In genomic region chr1:109041614-109042473, GRCh38 we compare ENCODE assay signal across 8 cellular contexts. TPM values are rescaled to one million over a fixed set of nuclear protein-coding genes. Genes with fewer than 3 reads are reported as not detected.
A peak's percentile ranks its signal among the peaks of the same experiment; 100 is the strongest.
DNase-seq lines count a peak whose midpoint lies in the region; TF ChIP-seq lines count a peak whose summit lies in the region.

Gene WDR47 (minus strand): TSS chr1:109042102. CDS start chr1:109023512, 18,590 bp downstream.

- H3K27ac ChIP-seq in MM.1S (ENCODE audit: low read length): peak within 1 kb of the TSS; percentile 53; the same call in 1 of the 2 replicates
- peak within 1 kb of the TSS; percentile 83 to 94 (median 87) for H3K27ac ChIP-seq in stomach

- H3K4me1 Mint-ChIP-seq in neural crest cell: peaks cover 16% of the 10 kb centered on the region

- 0 out of 2 replicates have a peak, but pooled peaks cover 3% of the 10 kb centered on the region for H3K4me1 ChIP-seq in MM.1S (ENCODE audit: low read length)
- peaks cover 12 to 29% (median 20%) of the 10 kb centered on the region in 4 donors for H3K4me1 ChIP-seq in stomach

- no peaks in the 10 kb centered on the region for H3K27me3 ChIP-seq in MM.1S (replicated peaks; ENCODE audit: insufficient read depth, low read length)
- no peaks in the 10 kb centered on the region for H3K27me3 ChIP-seq in stomach

- whole genome bisulfite sequencing in stomach, 5 donors: 0 to 1% (median 0%) methylated on average over 8 to 90 of the region's 90 CpGs

- peaks cover 4% of the 10 kb centered on the region; the same call in 1 of the 2 replicates for H3F3A ChIP-seq in MM.1S (ENCODE audit: insufficient read depth, low read length)

- H3K79me2 ChIP-seq in MM.1S (ENCODE audit: low read length): peaks cover 4% of the 10 kb centered on the region; the same call in 1 of the 2 replicates

- H3K9ac ChIP-seq in MM.1S (ENCODE audit: low read length): peak within 1 kb of the TSS; percentile 55

- H3K9me3 Mint-ChIP-seq in neural crest cell: no peaks in the 10 kb centered on the region

- peak within 1 kb of the TSS; percentile 77 for H2AFZ ChIP-seq in MM.1S (ENCODE audit: low read length)

- H3K4me3 Mint-ChIP-seq in neural crest cell: peak within 1 kb of the TSS; percentile 96

- H3K4me2 ChIP-seq in MM.1S (ENCODE audit: low read depth, low read length): peak within 1 kb of the TSS; percentile 74

- no peaks in the 10 kb centered on the region for H3K27me3 Mint-ChIP-seq in neural crest cell (ENCODE audit: low read depth)

- no peaks in the 10 kb centered on the region for H3K9me3 ChIP-seq in MM.1S (replicated peaks; ENCODE audit: insufficient read depth, low read length)
- no peaks in the 10 kb centered on the region for H3K9me3 ChIP-seq in stomach

- TF ChIP-seq EP300 in stomach (IDR thresholded peaks at IDR 0.05): no peak

- no peak for TF ChIP-seq CTCF in MM.1S (IDR thresholded peaks at IDR 0.05; ENCODE audit: low read length)
- no peak for TF ChIP-seq CTCF in foreskin fibroblast (IDR thresholded peaks at IDR 0.05; ENCODE audit: low read depth, low read length)
- TF ChIP-seq CTCF in neural crest cell (conservative IDR thresholded peaks at IDR 0.05): no peak
- TF ChIP-seq CTCF in stomach (IDR thresholded peaks at IDR 0.05): no peak

- peak in 2 of 4 donors; percentile 75 to 86 for TF ChIP-seq POLR2A in stomach (IDR thresholded peaks at IDR 0.05)

- no peaks in the 10 kb centered on the region for H3K9me2 ChIP-seq in MM.1S (replicated peaks; ENCODE audit: insufficient read depth, low read length)

- in situ Hi-C loops in G401 (cut with HindIII; ENCODE audit: low sequenced_read_pairs): no loop called here

- no peaks in the 10 kb centered on the region for H3K36me3 Mint-ChIP-seq in neural crest cell (ENCODE audit: low read depth)

- H3K4me3 ChIP-seq in MM.1S (ENCODE audit: low read length) (peak within 1 kb of the TSS; percentile 86), foreskin fibroblast (ENCODE audit: low read depth in 1 of 2, low read length in 2 of 2) (peak within 1 kb of the TSS; percentile 91 to 97), stomach (peak within 1 kb of the TSS; percentile 78 to 100 (median 92))

- no peaks in the 10 kb centered on the region for H4K20me1 ChIP-seq in MM.1S (ENCODE audit: insufficient read depth, low read length)

- H3K27ac Mint-ChIP-seq in neural crest cell (ENCODE audit: unreplicated experiment): peak within 1 kb of the TSS; percentile 85

- H3K36me3 ChIP-seq in MM.1S (replicated peaks; ENCODE audit: insufficient read depth, low read length) (no peaks in the 10 kb centered on the region), stomach (no peaks in the 10 kb centered on the region)

- DNase-seq in G401 (ENCODE audit: low spot score): peak; percentile 97
- DNase-seq in HCEC 1CT: peak; percentile 96
- peak; percentile 92 for DNase-seq in MM.1S
- peak; percentile 83 for DNase-seq in SIG-M5 (lab: John Stamatoyannopoulos, UW)
- DNase-seq in activated gamma-delta T cell treated with Interleukin-2 at 50 U/mL for 16 hours: peak; percentile 95
- peak; percentile 96 to 98 for DNase-seq in foreskin fibroblast
- DNase-seq in neural crest cell (ENCODE audit: low read depth, low spot score): peak; percentile 90
- DNase-seq in stomach: peak; percentile 97

- intact Hi-C loops in stomach (cut with DNase I; ENCODE audit: low total_unique reads): no loop called here

RNA-seq across cellular contexts. Expression of gene WDR47, which starts in this region (rescaled TPM):
- 5.4 and 7.1 TPM in 2 replicates for total RNA-seq in G401 (2014; rRNA removed; shearing (Covaris generic))
- total RNA-seq in neural crest cell (18.0 and 19.0 TPM in 2 replicates), stomach (10 to 100 TPM in 3 of 5 donors, 1 to 10 TPM in 2; 4.9 to 16.9 (median 11.1) TPM)
- polyA plus RNA-seq in stomach: 1 to 10 TPM; 3.7 to 3.8 (median 3.7) TPM

Comparison
In these comparisons a context has a peak if more than half of its experiments do, and no peak if none do; other contexts are left out.
1. Peak in every context shown above with its lines: DNase-seq, H3K4me3 ChIP-seq and H3K27ac ChIP-seq.